Comparison of ENCODE assay signal across 8 cellular contexts in genomic region chr16:87383522-87384161, GRCh38. TPM values are rescaled to one million over a fixed set of nuclear protein-coding genes. Genes with fewer than 3 reads are reported as not detected.
DNase-seq lines count a peak whose midpoint lies in the region; ATAC-seq and TF ChIP-seq lines count a peak whose summit lies in the region.

FBXO31 (minus strand) TSS chr16:87383776; CDS start chr16:87383744, 32 bp downstream.

- H3K23ac ChIP-seq in neuronal stem cell (ENCODE audit: low read depth, low read length, poor library complexity): peak within 1 kb of the TSS; percentile 83

- H3K79me1 ChIP-seq in neuronal stem cell (ENCODE audit: low read depth, low read length): peaks cover 11% of the 10 kb centered on the region

- TF ChIP-seq CTCF in DND-41 (IDR thresholded peaks at IDR 0.05; ENCODE audit: borderline replicate concordance, extremely low read depth, low read length, poor library complexity, severe bottlenecking): no peak
- no peak for TF ChIP-seq CTCF in subcutaneous adipose tissue (IDR thresholded peaks at IDR 0.05; ENCODE audit: low read depth)

- H3K9me3 ChIP-seq in DND-41 (ENCODE audit: insufficient read depth, low read length, severe bottlenecking) (no peaks in the 10 kb centered on the region), KOPT-K1 (ENCODE audit: insufficient read depth, low read length, poor library complexity, severe bottlenecking) (no peaks in the 10 kb centered on the region), SJCRH30 (replicated peaks) (no peaks in the 10 kb centered on the region), neuronal stem cell (replicated peaks in 1 of 2; ENCODE audit: control insufficient read depth in 2 of 2, insufficient read depth in 1 of 2, low read depth in 1 of 2, low read length in 2 of 2) (peaks cover 0 to 1% of the 10 kb centered on the region in 2 donors)

- H3K4me1 ChIP-seq in DND-41 (ENCODE audit: insufficient read depth, low read length): peaks cover 59% of the 10 kb centered on the region
- H3K4me1 ChIP-seq in SJCRH30: peaks cover 2% of the 10 kb centered on the region; the same call in 1 of the 2 replicates
- peaks cover 4 to 21% of the 10 kb centered on the region in 2 donors for H3K4me1 ChIP-seq in neuronal stem cell (ENCODE audit: control insufficient read depth in 2 of 2, insufficient read depth in 1 of 2, low read depth in 1 of 2, low read length in 2 of 2)

- DNase-seq in DND-41: peak; percentile 91
- peak; percentile 89 to 90 for DNase-seq in SJCRH30
- DNase-seq in activated gamma-delta T cell treated with anti-CD3 and anti-CD28 coated beads, Interleukin-2, amount 50 U/mL, for 16 hours (ENCODE audit: low read depth): peak; percentile 83
- DNase-seq in foreskin melanocyte: peak; percentile 85
- DNase-seq in neuronal stem cell (ENCODE audit: low spot score): peak; percentile 96

- H3K27ac ChIP-seq in DND-41 (ENCODE audit: low read length) (peak within 1 kb of the TSS; percentile 84), KOPT-K1 (ENCODE audit: low read depth, low read length, poor library complexity, severe bottlenecking) (peak within 1 kb of the TSS; percentile 78), SJCRH30 (peak within 1 kb of the TSS; percentile 87), neuronal stem cell (replicated peaks; ENCODE audit: low read length) (peak within 1 kb of the TSS; percentile 94)

- H4K91ac ChIP-seq in neuronal stem cell (ENCODE audit: low read depth, low read length, poor library complexity): no peak within 1 kb of the TSS

- peak within 1 kb of the TSS; percentile 3 for H3K4ac ChIP-seq in neuronal stem cell (ENCODE audit: low read length)

- no peak within 1 kb of the TSS for H2BK12ac ChIP-seq in neuronal stem cell (ENCODE audit: low read length)

- no peak within 1 kb of the TSS for H3K14ac ChIP-seq in neuronal stem cell (ENCODE audit: low read length)

- H2AFZ ChIP-seq in DND-41 (ENCODE audit: low read depth, low read length) (peak within 1 kb of the TSS; percentile 78), neuronal stem cell (ENCODE audit: low read length) (peak within 1 kb of the TSS; percentile 98)

- peaks cover 6% of the 10 kb centered on the region for H3K36me3 ChIP-seq in DND-41 (ENCODE audit: insufficient read depth, low read length)
- H3K36me3 ChIP-seq in KOPT-K1 (ENCODE audit: insufficient read depth, low read length): peaks cover 11% of the 10 kb centered on the region; the same call in 1 of the 2 replicates
- H3K36me3 ChIP-seq in SJCRH30: no peaks in the 10 kb centered on the region
- peaks cover 2 to 8% of the 10 kb centered on the region in 2 donors for H3K36me3 ChIP-seq in neuronal stem cell (replicated peaks in 1 of 2; ENCODE audit: control insufficient read depth in 2 of 2, insufficient read depth in 2 of 2, low read length in 2 of 2)

- H3K9ac ChIP-seq in DND-41 (ENCODE audit: low read depth, low read length): peak within 1 kb of the TSS; percentile 78
- peak within 1 kb of the TSS; percentile 95 for H3K9ac ChIP-seq in neuronal stem cell (ENCODE audit: low read depth, low read length, poor library complexity)

- ATAC-seq in DND-41 (ENCODE audit: insufficient read depth, low read depth) (peak; percentile 64), GM21737 (IDR thresholded peaks at IDR 0.05; ENCODE audit: unreplicated experiment) (peak; percentile 38)

- peak within 1 kb of the TSS; percentile 71 for H2AK5ac ChIP-seq in neuronal stem cell (ENCODE audit: low read depth, low read length)

- H3K18ac ChIP-seq in neuronal stem cell (ENCODE audit: low read length): peak within 1 kb of the TSS; percentile 82

- peak within 1 kb of the TSS; percentile 51 for H2BK120ac ChIP-seq in neuronal stem cell (ENCODE audit: low read depth, low read length)

- peak within 1 kb of the TSS; percentile 20 for H2BK5ac ChIP-seq in neuronal stem cell (ENCODE audit: low read length)

- H3K79me2 ChIP-seq in DND-41 (ENCODE audit: insufficient read depth, low read length): peaks cover 73% of the 10 kb centered on the region

- H2BK15ac ChIP-seq in neuronal stem cell (ENCODE audit: low read length): peak within 1 kb of the TSS; percentile 25

- H3K27me3 ChIP-seq in DND-41 (ENCODE audit: insufficient read depth, low read length, poor library complexity) (no peaks in the 10 kb centered on the region), SJCRH30 (no peaks in the 10 kb centered on the region), neuronal stem cell (ENCODE audit: control insufficient read depth in 3 of 3, insufficient read depth in 3 of 3, low read depth in 1 of 3, low read length in 3 of 3) (no peaks in the 10 kb centered on the region)

- WGBS in neuronal stem cell (ENCODE audit: extremely low coverage in 2 of 2, insufficient read length in 2 of 2, insufficient replicate concordance in 1 of 2), 2 donors: no CpG with 5 or more reads among the region's 90 CpGs

- H3K4me2 ChIP-seq in DND-41 (ENCODE audit: insufficient read depth, low read length) (peak within 1 kb of the TSS; percentile 93), neuronal stem cell (ENCODE audit: insufficient read depth, low read length, poor library complexity, severe bottlenecking) (peak within 1 kb of the TSS; percentile 96)

- H4K20me1 ChIP-seq in DND-41 (ENCODE audit: insufficient read depth, low read length): peaks cover 30% of the 10 kb centered on the region; the same call in 1 of the 2 replicates

- no peak within 1 kb of the TSS for H4K8ac ChIP-seq in neuronal stem cell (ENCODE audit: low read depth, low read length)

- H3K4me3 ChIP-seq in DND-41 (ENCODE audit: low read depth in 1 of 2, low read length in 2 of 2) (peak within 1 kb of the TSS; percentile 54 to 77), SJCRH30 (peak within 1 kb of the TSS; percentile 79), neuronal stem cell (ENCODE audit: low read length in 2 of 2) (peak within 1 kb of the TSS; percentile 66 to 93)

RNA-seq across cellular contexts. Expression of gene FBXO31, which starts in this region (rescaled TPM):
- 11.9 and 13.1 TPM in 2 replicates for total RNA-seq in SJCRH30 (2014; rRNA removed; shearing (Covaris generic))
- polyA plus RNA-seq in neuronal stem cell (2013, experiment 1 of 2): 9.0 TPM
- 8.4 TPM for polyA plus RNA-seq in neuronal stem cell (2013, experiment 2 of 2)
- 100 to 1,000 TPM in 1 of 4 donors, 10 to 100 TPM in 3; 36.7 to 353 (median 76.1) TPM for total RNA-seq in subcutaneous adipose tissue

Comparison
In these comparisons a context has a peak if more than half of its experiments do, and no peak if none do; other contexts are left out.
1. Peak in every context shown above with its lines: DNase-seq, ATAC-seq, H3K4me3 ChIP-seq and H3K27ac ChIP-seq.